In genomic region chr2:49837894-49838293, GRCh38 we compare ENCODE assay signal across 14 cellular contexts.
DNase-seq lines count a peak whose midpoint lies in the region; ATAC-seq and TF ChIP-seq lines count a peak whose summit lies in the region.
"Had no signal": no experiment of that assay in that cellular context is flagged by ENCODE, and none has a peak within 500 bp of the region (broad histone marks: within the 10 kb centered on the region; RNA-seq: fewer than 3 reads in every experiment).

No MANE protein-coding gene starts in this region.

- no peak overlapping the region for H2BK5ac ChIP-seq in neuronal stem cell (ENCODE audit: low read length)

- peaks cover 0 to 6% (median 0%) of the 10 kb centered on the region in 10 experiments; a peak in 3 of 20 replicates for H3K4me1 ChIP-seq in BLaER1 treated with 17β-estradiol and CSF1 and Interleukin-3, amounts not matched to agents 10 nM and 100 nM
- H3K4me1 ChIP-seq in HUES6 (ENCODE audit: control insufficient read depth, insufficient read depth, low read length) (peaks cover 3% of the 10 kb centered on the region; the same call in 1 of the 2 replicates), neuronal stem cell (ENCODE audit: control insufficient read depth in 2 of 2, insufficient read depth in 1 of 2, low read depth in 1 of 2, low read length in 2 of 2) (no peaks in the 10 kb centered on the region), neural progenitor cell (peaks cover 7% of the 10 kb centered on the region), A673 (ENCODE audit: insufficient read depth, low read length, poor library complexity, severe bottlenecking) (no peaks in the 10 kb centered on the region)
- H3K4me1 ChIP-seq: A549 had no signal

- no peaks in the 10 kb centered on the region for H3K79me2 ChIP-seq in neural progenitor cell (ENCODE audit: low read depth)

- no peaks in the 10 kb centered on the region for H3F3A ChIP-seq in neural progenitor cell (ENCODE audit: low read depth)

- no peak for ATAC-seq in stimulated activated naive CD8-positive, alpha-beta T cell treated with anti-CD3 and anti-CD28 coated beads, Interleukin-15, amount 100 ng/mL, for 72 hours
- ATAC-seq: A549 had no signal

- no peaks in the 10 kb centered on the region for H4K20me1 ChIP-seq in BLaER1 treated with 17β-estradiol and CSF1 and Interleukin-3, amounts not matched to agents 10 nM and 100 nM
- H4K20me1 ChIP-seq in neural progenitor cell (ENCODE audit: low read depth): no peaks in the 10 kb centered on the region

- no peak for TF ChIP-seq CTCF in neural progenitor cell (IDR thresholded peaks at IDR 0.05)
- TF ChIP-seq CTCF in A673 (conservative IDR thresholded peaks at IDR 0.05; ENCODE audit: low read depth, low read length): no peak

- H3K9me3 ChIP-seq in BLaER1 treated with 17β-estradiol and CSF1 and Interleukin-3, amounts not matched to agents 10 nM and 100 nM (replicated peaks in 1 of 11): no peaks in the 10 kb centered on the region
- no peaks in the 10 kb centered on the region for H3K9me3 ChIP-seq in HUES6 (ENCODE audit: control insufficient read depth, insufficient read depth, low read depth, low read length)
- H3K9me3 ChIP-seq in neuronal stem cell (replicated peaks in 1 of 2; ENCODE audit: control insufficient read depth in 2 of 2, insufficient read depth in 1 of 2, low read depth in 1 of 2, low read length in 2 of 2): peaks cover 0 to 2% of the 10 kb centered on the region in 2 donors
- H3K9me3 ChIP-seq in neural progenitor cell (ENCODE audit: low read depth): no peaks in the 10 kb centered on the region
- no peaks in the 10 kb centered on the region for H3K9me3 ChIP-seq in A673 (ENCODE audit: low read depth, low read length, poor library complexity, severe bottlenecking)
- H3K9me3 ChIP-seq: A549 had no signal

- no peaks in the 10 kb centered on the region for H3K4me1 Mint-ChIP-seq in neural progenitor cell
- H3K4me1 Mint-ChIP-seq in stimulated activated naive CD8-positive, alpha-beta T cell treated with anti-CD3 and anti-CD28 coated beads, Interleukin-15, amount 100 ng/mL, for 72 hours: no peaks in the 10 kb centered on the region
- H3K4me1 Mint-ChIP-seq: CD4-positive, CD25-positive, alpha-beta regulatory T cell had no signal

- no peak overlapping the region for H3K27ac Mint-ChIP-seq in neural progenitor cell
- no peak overlapping the region for H3K27ac Mint-ChIP-seq in stimulated activated naive CD8-positive, alpha-beta T cell treated with anti-CD3 and anti-CD28 coated beads, Interleukin-15, amount 100 ng/mL, for 72 hours
- H3K27ac Mint-ChIP-seq: CD4-positive, CD25-positive, alpha-beta regulatory T cell; H9 had no signal

- H3K14ac ChIP-seq in neuronal stem cell (ENCODE audit: low read length): no peak overlapping the region

- H3K36me3 ChIP-seq in BLaER1 treated with 17β-estradiol and CSF1 and Interleukin-3, amounts not matched to agents 10 nM and 100 nM: no peaks in the 10 kb centered on the region
- H3K36me3 ChIP-seq in HUES6 (ENCODE audit: control insufficient read depth, insufficient read depth, low read length) (no peaks in the 10 kb centered on the region), neuronal stem cell (replicated peaks in 1 of 2; ENCODE audit: control insufficient read depth in 2 of 2, insufficient read depth in 2 of 2, low read length in 2 of 2) (no peaks in the 10 kb centered on the region), neural progenitor cell (no peaks in the 10 kb centered on the region), A673 (ENCODE audit: insufficient read depth, low read length, poor library complexity, severe bottlenecking) (no peaks in the 10 kb centered on the region)

- H2BK12ac ChIP-seq in neuronal stem cell (ENCODE audit: low read length): no peak overlapping the region

- no peak overlapping the region for H3K9ac ChIP-seq in BLaER1 treated with 17β-estradiol and CSF1 and Interleukin-3, amounts not matched to agents 10 nM and 100 nM
- H3K9ac ChIP-seq in HUES6 (ENCODE audit: low read length): peak overlapping the region; percentile 47
- no peak overlapping the region for H3K9ac ChIP-seq in neuronal stem cell (ENCODE audit: low read depth, low read length, poor library complexity)
- no peak overlapping the region for H3K9ac ChIP-seq in neural progenitor cell

- H3K4me3 Mint-ChIP-seq in neural progenitor cell: no peak overlapping the region
- no peak overlapping the region for H3K4me3 Mint-ChIP-seq in stimulated activated naive CD8-positive, alpha-beta T cell treated with anti-CD3 and anti-CD28 coated beads, Interleukin-15, amount 100 ng/mL, for 72 hours
- H3K4me3 Mint-ChIP-seq: CD4-positive, CD25-positive, alpha-beta regulatory T cell; H9 had no signal

- POLR2A ChIA-PET in A673 (lab: Charles Lee; ENCODE audit: low non-redundant PET): no interaction called here

- no peak overlapping the region for H3K4me3 ChIP-seq in BLaER1 treated with 17β-estradiol and CSF1 and Interleukin-3, amounts not matched to agents 10 nM and 100 nM
- H3K4me3 ChIP-seq in HUES6 (ENCODE audit: low read depth, low read length) (no peak overlapping the region), neuronal stem cell (ENCODE audit: low read length in 2 of 2) (no peak overlapping the region), neural progenitor cell (no peak overlapping the region), A673 (ENCODE audit: low read depth, low read length, poor library complexity, severe bottlenecking) (no peak overlapping the region)
- H3K4me3 ChIP-seq: A549 had no signal

- H2AFZ ChIP-seq in neuronal stem cell (ENCODE audit: low read length) (peak overlapping the region; percentile 11), neural progenitor cell (replicated peaks) (no peak overlapping the region)

- no peak overlapping the region for H3K4ac ChIP-seq in neuronal stem cell (ENCODE audit: low read length)

- BruUV-seq in A673 (replicated peaks; lab: Mats Ljungman, UMichigan): no TSS peak

- CTCF ChIA-PET in A673 (lab: Charles Lee): no interaction called here

- no peak overlapping the region for H4K91ac ChIP-seq in neuronal stem cell (ENCODE audit: low read depth, low read length, poor library complexity)

- no peak overlapping the region for H4K8ac ChIP-seq in neuronal stem cell (ENCODE audit: low read depth, low read length)

- no peaks in the 10 kb centered on the region for H3K9me3 Mint-ChIP-seq in neural progenitor cell
- H3K9me3 Mint-ChIP-seq in stimulated activated naive CD8-positive, alpha-beta T cell treated with anti-CD3 and anti-CD28 coated beads, Interleukin-15, amount 100 ng/mL, for 72 hours: no peaks in the 10 kb centered on the region
- H3K9me3 Mint-ChIP-seq: H9 had no signal

- H2BK15ac ChIP-seq in neuronal stem cell (ENCODE audit: low read length): no peak overlapping the region

- WGBS in neuronal stem cell (ENCODE audit: extremely low coverage in 2 of 2, insufficient read length in 2 of 2, insufficient replicate concordance in 1 of 2), 2 donors: no CpG with 5 or more reads among the region's 3 CpGs

- H3K4me2 ChIP-seq in BLaER1 treated with 17β-estradiol and CSF1 and Interleukin-3, amounts not matched to agents 10 nM and 100 nM: peak overlapping the region in 6 of 11 experiments; percentile 12 to 27 (median 18); a peak in 5 of 22 replicates
- H3K4me2 ChIP-seq in neuronal stem cell (ENCODE audit: insufficient read depth, low read length, poor library complexity, severe bottlenecking): no peak overlapping the region
- no peak overlapping the region for H3K4me2 ChIP-seq in neural progenitor cell
- H3K4me2 ChIP-seq: A549 had no signal

- DNase-seq in left kidney (ENCODE audit: low read depth, low spot score): peak; percentile 85
- DNase-seq in neuronal stem cell (ENCODE audit: low spot score): no peak
- no peak for DNase-seq in neural progenitor cell (ENCODE audit: low spot score)
- no peak for DNase-seq in A673 (ENCODE audit: low spot score)
- DNase-seq in stimulated activated naive CD8-positive, alpha-beta T cell treated with anti-CD3 and anti-CD28 coated beads, Interleukin-15, amount 100 ng/mL, for 72 hours: no peak
- DNase-seq in stimulated activated CD8-positive, alpha-beta memory T cell treated with anti-CD3 and anti-CD28 coated beads, Interleukin-4, amount 100 ng/mL, for 48 hours: no peak
- DNase-seq: CD4-positive, CD25-positive, alpha-beta regulatory T cell; DMS53; GF-D8; GOT3; H9 had no signal

- H2BK120ac ChIP-seq in neuronal stem cell (ENCODE audit: low read depth, low read length): no peak overlapping the region

- no peak overlapping the region for H3K23ac ChIP-seq in neuronal stem cell (ENCODE audit: low read depth, low read length, poor library complexity)

- H3K18ac ChIP-seq in neuronal stem cell (ENCODE audit: low read length): no peak overlapping the region

- H2AK5ac ChIP-seq in neuronal stem cell (ENCODE audit: low read depth, low read length): no peak overlapping the region

- intact Hi-C loops in A673 (cut with micrococcal nuclease; ENCODE audit: unreplicated experiment): no loop called here

- H3K79me1 ChIP-seq in neuronal stem cell (ENCODE audit: low read depth, low read length): no peaks in the 10 kb centered on the region

- H3K27me3 ChIP-seq in BLaER1 treated with 17β-estradiol and CSF1 and Interleukin-3, amounts not matched to agents 10 nM and 100 nM: no peaks in the 10 kb centered on the region
- H3K27me3 ChIP-seq in HUES6 (ENCODE audit: control insufficient read depth, insufficient read depth, low read length) (no peaks in the 10 kb centered on the region), neuronal stem cell (ENCODE audit: control insufficient read depth in 3 of 3, insufficient read depth in 3 of 3, low read depth in 1 of 3, low read length in 3 of 3) (no peaks in the 10 kb centered on the region), neural progenitor cell (no peaks in the 10 kb centered on the region), A673 (replicated peaks; ENCODE audit: insufficient read depth, low read depth, low read length, poor library complexity) (no peaks in the 10 kb centered on the region)

- H3K27me3 Mint-ChIP-seq in neural progenitor cell (ENCODE audit: insufficient read depth, low read depth): peaks cover 4% of the 10 kb centered on the region
- no peaks in the 10 kb centered on the region for H3K27me3 Mint-ChIP-seq in stimulated activated naive CD8-positive, alpha-beta T cell treated with anti-CD3 and anti-CD28 coated beads, Interleukin-15, amount 100 ng/mL, for 72 hours

- no peak overlapping the region for H3K27ac ChIP-seq in BLaER1 treated with 17β-estradiol and CSF1 and Interleukin-3, amounts not matched to agents 10 nM and 100 nM
- no peak overlapping the region for H3K27ac ChIP-seq in HUES6 (ENCODE audit: low read depth, low read length)
- H3K27ac ChIP-seq in neuronal stem cell (replicated peaks; ENCODE audit: low read length): no peak overlapping the region
- no peak overlapping the region for H3K27ac ChIP-seq in neural progenitor cell
- H3K27ac ChIP-seq in A673 (ENCODE audit: low read depth, low read length, poor library complexity, severe bottlenecking): no peak overlapping the region
- H3K27ac ChIP-seq: A549 had no signal

- no peaks in the 10 kb centered on the region for H3K36me3 Mint-ChIP-seq in neural progenitor cell
- H3K36me3 Mint-ChIP-seq: CD4-positive, CD25-positive, alpha-beta regulatory T cell had no signal

Comparison
In these comparisons a context has a peak if more than half of its experiments do, and no peak if none do; other contexts are left out.
1. H3K4me2 ChIP-seq: peak in BLaER1 treated with 17β-estradiol and CSF1 and Interleukin-3, amounts not matched to agents 10 nM and 100 nM (6 of 11); none in neuronal stem cell (single experiment) and neural progenitor cell (single experiment).